Comparison of ENCODE assay signal across 9 cellular contexts in the genomic region with DNA sequence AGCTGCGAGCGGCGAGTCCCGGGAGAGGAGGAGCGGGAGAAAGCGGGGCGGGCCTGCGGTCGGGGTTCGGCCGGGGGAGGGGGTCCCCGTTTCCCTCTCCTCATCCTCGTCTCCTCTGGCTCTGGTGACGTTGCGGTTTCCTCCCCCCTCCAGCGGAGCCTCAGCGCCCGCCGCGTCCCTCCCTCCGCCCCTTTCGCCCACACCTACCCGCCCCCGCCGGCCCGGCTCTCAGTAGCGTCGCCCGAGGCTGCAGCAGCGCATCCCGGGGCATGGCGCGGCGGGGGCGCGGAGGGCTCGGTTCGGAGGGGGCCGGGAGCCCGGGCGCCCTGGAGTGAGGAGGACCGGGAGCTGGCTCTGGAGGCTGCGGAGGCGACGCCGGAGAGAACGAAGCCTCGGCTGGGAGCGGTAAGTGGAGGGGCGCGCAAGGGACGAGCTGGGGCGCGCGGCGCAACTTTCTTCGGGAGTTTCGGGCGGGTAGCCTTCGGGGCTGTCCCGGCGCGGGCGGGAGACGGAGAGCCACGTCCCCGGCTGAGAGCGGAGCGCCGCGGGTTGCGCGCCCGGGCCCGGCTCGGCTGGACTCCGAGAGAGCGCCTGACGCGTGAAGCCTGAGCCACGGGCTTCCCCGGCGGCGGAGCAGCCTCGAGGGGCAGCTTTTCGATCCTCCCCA. TPM values are rescaled to one million over a fixed set of nuclear protein-coding genes. Genes with fewer than 3 reads are reported as not detected.
DNase-seq lines count a peak whose midpoint lies in the region; ATAC-seq, FAIRE-seq and TF ChIP-seq lines count a peak whose summit lies in the region.
"Had no signal": no experiment of that assay in that cellular context is flagged by ENCODE, and none has a peak within 500 bp of the region (broad histone marks: within the 10 kb centered on the region; RNA-seq: fewer than 3 reads in every experiment).

DSE (plus strand) TSS at position 231 of the 667 bp plus-strand sequence. CDS start 28,304 bp downstream, outside the sequence.

- TF ChIP-seq RAD21 in K562 (CRISPR knock-in tag; conservative IDR thresholded peaks at IDR 0.05 in 1 of 2, IDR thresholded peaks at IDR 0.05 in 1 of 2) = no peak

- CTCF ChIA-PET in K562 (lab: Yijun Ruan, JAX; ENCODE audit: low intra/inter-chr PET ratio) = interaction anchor here (0.7 kb wide), 1 partner anchor 158 kb away, joined by 4 read pairs; no protein-coding TSS in a partner anchor

- H3K9ac ChIP-seq in K562 (ENCODE audit: insufficient read depth in 1 of 2, low read depth in 2 of 2, low read length in 2 of 2) = no peak within 1 kb of the TSS; a peak in 1 of 4 replicates

- H3K36me3 ChIP-seq in K562 (ENCODE audit: control insufficient read depth, insufficient read depth, low read length) (no peaks in the 10 kb centered on the region), gastrocnemius medialis (no peaks in the 10 kb centered on the region)

- FAIRE-seq in K562 (lab: Jason Lieb, UNC) = no peak
- FAIRE-seq: islet of Langerhans had no signal

- H4K20me1 ChIP-seq in K562 (replicated peaks; ENCODE audit: control insufficient read depth, insufficient read depth, low read length) = no peaks in the 10 kb centered on the region

- 0 out of 2 replicates have a peak within 1 kb of the TSS, but pooled peaks have one; percentile 24 for H2AFZ ChIP-seq in K562 (ENCODE audit: low read depth, low read length)

- ATAC-seq in GM19452 (IDR thresholded peaks at IDR 0.05; ENCODE audit: unreplicated experiment) (peak; percentile 76), HG03558 (IDR thresholded peaks at IDR 0.05; ENCODE audit: extremely low read depth, unreplicated experiment) (peak; percentile 30), K562 (peak; percentile 88), gastrocnemius medialis (peak; percentile 83 to 84)

- BruUV-seq in K562 (replicated peaks; lab: Mats Ljungman, UMichigan) = no TSS peak

- H3K4me3 ChIP-seq in K562 (peak within 1 kb of the TSS; percentile 33), gastrocnemius medialis (peak within 1 kb of the TSS; percentile 80 to 89 (median 88))

- no peak for TF ChIP-seq POLR2A in K562 (conservative IDR thresholded peaks at IDR 0.05)
- TF ChIP-seq POLR2A in gastrocnemius medialis (IDR thresholded peaks at IDR 0.05) = peak; percentile 62 to 84

- POLR2A ChIA-PET in K562 (lab: Yijun Ruan, JAX) = interaction anchor here (1.1 kb wide), 1 partner anchor 131 kb away, joined by 3 read pairs; no protein-coding TSS in a partner anchor

- in situ Hi-C loops in K562 (cut with MboI) = loop anchor here (5.0 kb wide), 1 partner anchor 59 kb away; no protein-coding TSS in a partner anchor
- in situ Hi-C loops in gastrocnemius medialis (cut with MboI; ENCODE audit: low sequenced_read_pairs in 4 of 4) = no loop called here

- H3K27ac ChIP-seq in K562 (ENCODE audit: extremely low read depth, low read depth, low read length) (no peak within 1 kb of the TSS), gastrocnemius medialis (peak within 1 kb of the TSS; percentile 86 to 91 (median 89))

- peak within 1 kb of the TSS; percentile 49; the same call in 1 of the 2 replicates for H3K4me2 ChIP-seq in K562 (ENCODE audit: insufficient read depth, low read length)

- intact Hi-C loops in K562 (cut with micrococcal nuclease) = no loop called here
- intact Hi-C loops in gastrocnemius medialis (cut with DNase I; ENCODE audit: low total_unique reads) = loop anchor here (2.0 to 5.0 kb wide), 3 partner anchors 40 to 161 kb away; no protein-coding TSS in a partner anchor

- DNase-seq in COR-L47 (lab: John Stamatoyannopoulos, UW) = peak; percentile 19
- peak; percentile 30 to 48 (median 47) for DNase-seq in T-helper 2 cell
- DNase-seq in K562 (ENCODE audit: extremely low read depth in 1 of 4, low spot score in 3 of 4) = peak; percentile 32 to 52 (median 43)
- DNase-seq in iPS DF 19.7 (ENCODE audit: low read depth, low spot score) = peak; percentile 33
- DNase-seq in gastrocnemius medialis = peak; percentile 68 to 75
- no peak for DNase-seq in NK-92 treated with Interleukin-12 subunit alpha and Interleukin-12 subunit beta, amount 100 ng/mL, for 24 hours (lab: John Stamatoyannopoulos, UW)

- peaks cover 18 to 27% of the 10 kb centered on the region in 2 experiments; a peak in 4 of 5 replicates for H3K27me3 ChIP-seq in K562 (ENCODE audit: control insufficient read depth in 2 of 2, insufficient read depth in 2 of 2, low read length in 2 of 2)
- H3K27me3 ChIP-seq in gastrocnemius medialis = no peaks in the 10 kb centered on the region

- H3K9me1 ChIP-seq in K562 (ENCODE audit: control insufficient read depth, insufficient read depth, low read length) = no peaks in the 10 kb centered on the region

- H3K9me3 ChIP-seq in K562 (replicated peaks; ENCODE audit: control insufficient read depth, insufficient read depth, low read depth, low read length) (no peaks in the 10 kb centered on the region), gastrocnemius medialis (no peaks in the 10 kb centered on the region)

- H3K79me2 ChIP-seq in K562 (ENCODE audit: control insufficient read depth, insufficient read depth, low read length) = no peaks in the 10 kb centered on the region

- TF ChIP-seq EP300 in K562 (IDR thresholded peaks at IDR 0.05; ENCODE audit: low read length) = no peak

- 20% methylated on average over 4 of the region's 86 CpGs for WGBS in K562 (ENCODE audit: insufficient coverage, low coverage, missing lambda C conversion rate)

- H3K4me1 ChIP-seq in K562 (replicated peaks in 1 of 2; ENCODE audit: control insufficient read depth in 2 of 2, insufficient read depth in 2 of 2, low read length in 2 of 2) = peaks cover 0 to 14% of the 10 kb centered on the region in 2 experiments; a peak in 2 of 5 replicates
- H3K4me1 ChIP-seq in gastrocnemius medialis = peaks cover under 1 to 15% of the 10 kb centered on the region in 2 donors

- TF ChIP-seq CTCF in K562 (IDR thresholded peaks at IDR 0.05 in 2 of 3, conservative IDR thresholded peaks at IDR 0.05 in 1 of 3; ENCODE audit: insufficient read depth in 2 of 3, low read depth in 1 of 3, low read length in 3 of 3) (no peak), gastrocnemius medialis (IDR thresholded peaks at IDR 0.05 in 4 of 5, conservative IDR thresholded peaks at IDR 0.05 in 1 of 5) (no peak)

TF ChIP-seq in K562, 482 proteins besides CTCF, POLR2A, EP300 and RAD21 (continues in another document):
- TF ChIP-seq, protein P1, sequence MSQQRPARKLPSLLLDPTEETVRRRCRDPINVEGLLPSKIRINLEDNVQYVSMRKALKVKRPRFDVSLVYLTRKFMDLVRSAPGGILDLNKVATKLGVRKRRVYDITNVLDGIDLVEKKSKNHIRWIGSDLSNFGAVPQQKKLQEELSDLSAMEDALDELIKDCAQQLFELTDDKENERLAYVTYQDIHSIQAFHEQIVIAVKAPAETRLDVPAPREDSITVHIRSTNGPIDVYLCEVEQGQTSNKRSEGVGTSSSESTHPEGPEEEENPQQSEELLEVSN (IDR thresholded peaks at IDR 0.05; ENCODE audit: borderline replicate concordance in 1 of 2, extremely low read depth in 1 of 2, insufficient read depth in 1 of 2, insufficient read length in 1 of 2, low read depth in 1 of 2, low read length in 1 of 2, poor library complexity in 1 of 2, severe bottlenecking in 1 of 2) = peak in 1 of 2 experiments; percentile 20
- TF ChIP-seq HNRNPK (IDR thresholded peaks at IDR 0.05; ENCODE audit: low read depth, low read length, poor library complexity, severe bottlenecking) = no peak
- peak; percentile 79 for TF ChIP-seq EGR1 (conservative IDR thresholded peaks at IDR 0.05)
- no peak for TF ChIP-seq ZBTB8A (IDR thresholded peaks at IDR 0.05; ENCODE audit: partially characterized antibody)
- no peak for TF ChIP-seq MAFF (IDR thresholded peaks at IDR 0.05; ENCODE audit: low read length)
- TF ChIP-seq EHMT2 (IDR thresholded peaks at IDR 0.05) = no peak
- TF ChIP-seq ZNF583 (CRISPR knock-in tag; IDR thresholded peaks at IDR 0.05) = no peak
- no peak for TF ChIP-seq NR2F6 (CRISPR knock-in tag; IDR thresholded peaks at IDR 0.05)
- no peak for TF ChIP-seq CSDE1 (IDR thresholded peaks at IDR 0.05)
- TF ChIP-seq, protein P2, sequence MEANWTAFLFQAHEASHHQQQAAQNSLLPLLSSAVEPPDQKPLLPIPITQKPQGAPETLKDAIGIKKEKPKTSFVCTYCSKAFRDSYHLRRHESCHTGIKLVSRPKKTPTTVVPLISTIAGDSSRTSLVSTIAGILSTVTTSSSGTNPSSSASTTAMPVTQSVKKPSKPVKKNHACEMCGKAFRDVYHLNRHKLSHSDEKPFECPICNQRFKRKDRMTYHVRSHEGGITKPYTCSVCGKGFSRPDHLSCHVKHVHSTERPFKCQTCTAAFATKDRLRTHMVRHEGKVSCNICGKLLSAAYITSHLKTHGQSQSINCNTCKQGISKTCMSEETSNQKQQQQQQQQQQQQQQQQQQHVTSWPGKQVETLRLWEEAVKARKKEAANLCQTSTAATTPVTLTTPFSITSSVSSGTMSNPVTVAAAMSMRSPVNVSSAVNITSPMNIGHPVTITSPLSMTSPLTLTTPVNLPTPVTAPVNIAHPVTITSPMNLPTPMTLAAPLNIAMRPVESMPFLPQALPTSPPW (CRISPR knock-in tag; IDR thresholded peaks at IDR 0.05) = peak; percentile 78
- TF ChIP-seq EP400 (IDR thresholded peaks at IDR 0.05) = no peak
- no peak for TF ChIP-seq RBM39 (optimal IDR thresholded peaks at IDR 0.05; ENCODE audit: low read depth, low read length)
- TF ChIP-seq ELF1 (tag; IDR thresholded peaks at IDR 0.05) = no peak
- TF ChIP-seq ZNF384 (IDR thresholded peaks at IDR 0.05; ENCODE audit: low read depth, low read length) = no peak

RNA-seq across cellular contexts. Expression of gene DSE, which starts in this region (rescaled TPM):
- 2.3 and 4.4 TPM in 2 replicates for total RNA-seq in K562 (2011; cell fraction: chromatin; rRNA removed; ENCODE audit: low replicate concordance)
- total RNA-seq in K562 (2011; cell fraction: nucleolus; rRNA removed) = 1.5 and 2.2 TPM in 2 replicates
- total RNA-seq in K562 (2011; cell fraction: nucleoplasm; rRNA removed) = 3.0 and 6.6 TPM in 2 replicates
- total RNA-seq in K562 (2014; rRNA removed) = 0.73 and 1.2 TPM in 2 replicates
- 1.6 and 1.7 TPM in 2 replicates for total RNA-seq in K562 (2014; rRNA removed; fragmentation: Illumina TruSeq; extraction: Trizol)
- 1.2 and 1.8 TPM in 2 replicates for total RNA-seq in K562 (2015; rRNA removed; fragmentation: Illumina TruSeq; extraction: Trizol)
- total RNA-seq in K562 (2021) = 1.2 and 1.4 TPM in 2 replicates
- 0.79 and 1.2 TPM in 2 replicates for polyA plus RNA-seq in K562 (2011; rRNA removed)
- 0.28 and 1.2 TPM in 2 replicates for polyA plus RNA-seq in K562 (2011; cell fraction: cytosol; rRNA removed)
- 1.8 and 2.2 TPM in 2 replicates for polyA plus RNA-seq in K562 (2011; cell fraction: nucleus; rRNA removed)
- 0.78 and 0.94 TPM in 2 replicates for polyA plus RNA-seq in K562 (2012)
- polyA plus RNA-seq in K562 (2014; fragmentation: Illumina TruSeq; extraction: Trizol) = 0.65 and 0.98 TPM in 2 replicates
- polyA plus RNA-seq in K562 (2014; fragmentation: Nextera tagmentation; extraction: Ambion mirVana) = under 1 TPM; 0.49 to 0.78 TPM
- 0.80 and 0.95 TPM in 2 replicates for polyA plus RNA-seq in K562 (2014; rRNA removed)
- polyA minus RNA-seq in K562 (2011; rRNA and poly(A)+ RNA removed) = 2.8 and 3.1 TPM in 2 replicates
- 0.29 and 3.6 TPM in 2 replicates for polyA minus RNA-seq in K562 (2011; cell fraction: cytosol; rRNA and poly(A)+ RNA removed)
- 4.3 and 6.0 TPM in 2 replicates for polyA minus RNA-seq in K562 (2011; cell fraction: nucleus; rRNA and poly(A)+ RNA removed)
- 10 to 100 TPM in 3 of 4 donors, 1 to 10 TPM in 1; 9.6 to 14.8 (median 11.8) TPM for total RNA-seq in gastrocnemius medialis

Comparison
In these comparisons a context has a peak if more than half of its experiments do, and no peak if none do; other contexts are left out.
1. ATAC-seq: peak in every context shown above with its lines; median percentile 88 in K562; 84 in gastrocnemius medialis; 76 in GM19452; 30 in HG03558.